In genomic region chr17:35313875-35314409, GRCh38 we compare ENCODE assay signal across 8 cellular contexts. TPM values are rescaled to one million over a fixed set of nuclear protein-coding genes. Genes with fewer than 3 reads are reported as not detected.
DNase-seq lines count a peak whose midpoint lies in the region; ATAC-seq and TF ChIP-seq lines count a peak whose summit lies in the region.

No MANE protein-coding gene starts in this region.

- H3K27me3 ChIP-seq in CD4-positive, CD25-positive, alpha-beta regulatory T cell (ENCODE audit: control insufficient read depth, insufficient read depth, low read length) = no peaks in the 10 kb centered on the region
- H3K27me3 ChIP-seq in esophagus squamous epithelium (no peaks in the 10 kb centered on the region), osteoblast (ENCODE audit: insufficient read depth, low read length) (peaks cover 31% of the 10 kb centered on the region)

- H3K36me3 Mint-ChIP-seq in CD4-positive, CD25-positive, alpha-beta regulatory T cell = no peaks in the 10 kb centered on the region
- peaks cover 9% of the 10 kb centered on the region for H3K36me3 Mint-ChIP-seq in activated CD4-positive, alpha-beta T cell treated with anti-CD3 and anti-CD28 coated beads, Interleukin-2, amount 10 ng/mL, durations not matched to agents 7 days and 5 days (ENCODE audit: low read depth)

- POLR2A ChIA-PET in activated CD4-positive, alpha-beta T cell treated with anti-CD3 and anti-CD28 coated beads, Interleukin-2, amount 10 ng/mL, durations not matched to agents 7 days and 5 days (lab: Charles Lee) = interaction anchor here (0.5 kb wide), 1 partner anchor 11 kb away, joined by 3 read pairs; no protein-coding TSS in a partner anchor

- ATAC-seq in CD4-positive, CD25-positive, alpha-beta regulatory T cell (ENCODE audit: low read depth in 2 of 2) = no peak
- ATAC-seq in HG02571 (IDR thresholded peaks at IDR 0.05; ENCODE audit: unreplicated experiment) (no peak), GM21515 (IDR thresholded peaks at IDR 0.05; ENCODE audit: unreplicated experiment) (no peak)

- peaks cover 39% of the 10 kb centered on the region for H3K4me1 ChIP-seq in CD4-positive, CD25-positive, alpha-beta regulatory T cell (ENCODE audit: control insufficient read depth, insufficient read depth, low read length, poor library complexity, severe bottlenecking)
- H3K4me1 ChIP-seq in esophagus squamous epithelium (peaks cover 18 to 35% (median 26%) of the 10 kb centered on the region in 3 donors), osteoblast (ENCODE audit: insufficient read depth, low read length) (peaks cover 19% of the 10 kb centered on the region)

- peak overlapping the region; percentile 93 to 97 (median 96) for H3K4me3 Mint-ChIP-seq in CD4-positive, CD25-positive, alpha-beta regulatory T cell
- H3K4me3 Mint-ChIP-seq in activated CD4-positive, alpha-beta T cell treated with anti-CD3 and anti-CD28 coated beads, Interleukin-2, amount 10 ng/mL, durations not matched to agents 7 days and 5 days = peak overlapping the region; percentile 81

- H3K27me3 Mint-ChIP-seq in CD4-positive, CD25-positive, alpha-beta regulatory T cell = no peaks in the 10 kb centered on the region
- H3K27me3 Mint-ChIP-seq in activated CD4-positive, alpha-beta T cell treated with anti-CD3 and anti-CD28 coated beads, Interleukin-2, amount 10 ng/mL, durations not matched to agents 7 days and 5 days = no peaks in the 10 kb centered on the region

- 18 to 52% methylated on average over 8 to 13 of the region's 19 CpGs for WGBS in esophagus squamous epithelium, 2 donors

- peaks cover 6% of the 10 kb centered on the region for H4K20me1 ChIP-seq in osteoblast (ENCODE audit: insufficient read depth, low read length)

- peak overlapping the region; percentile 93 for H3K27ac ChIP-seq in CD4-positive, CD25-positive, alpha-beta regulatory T cell (ENCODE audit: insufficient read depth, low read length, poor library complexity, severe bottlenecking)
- H3K27ac ChIP-seq in esophagus squamous epithelium (peak overlapping the region; percentile 8 to 87 (median 80)), osteoblast (ENCODE audit: low read depth, low read length) (no peak overlapping the region)

- peak overlapping the region; percentile 84 for H3K4me3 ChIP-seq in CD4-positive, CD25-positive, alpha-beta regulatory T cell (ENCODE audit: low read depth, low read length)
- H3K4me3 ChIP-seq in esophagus squamous epithelium = peak overlapping the region; percentile 1 to 58 (median 36)
- H3K4me3 ChIP-seq in osteoblast (ENCODE audit: insufficient read depth, low read length) = no peak overlapping the region

- peaks cover 0 to 8% (median 0%) of the 10 kb centered on the region in 7 donors for H3K9me3 Mint-ChIP-seq in CD4-positive, CD25-positive, alpha-beta regulatory T cell
- peaks cover 7% of the 10 kb centered on the region for H3K9me3 Mint-ChIP-seq in activated CD4-positive, alpha-beta T cell treated with anti-CD3 and anti-CD28 coated beads, Interleukin-2, amount 10 ng/mL, durations not matched to agents 7 days and 5 days

- peaks cover 10 to 63% (median 42%) of the 10 kb centered on the region in 4 donors for H3K4me1 Mint-ChIP-seq in CD4-positive, CD25-positive, alpha-beta regulatory T cell
- peaks cover 35% of the 10 kb centered on the region for H3K4me1 Mint-ChIP-seq in activated CD4-positive, alpha-beta T cell treated with anti-CD3 and anti-CD28 coated beads, Interleukin-2, amount 10 ng/mL, durations not matched to agents 7 days and 5 days

- H2AFZ ChIP-seq in osteoblast (ENCODE audit: low read length) = no peak overlapping the region

- TF ChIP-seq CTCF in esophagus squamous epithelium (IDR thresholded peaks at IDR 0.05) (no peak), osteoblast (IDR thresholded peaks at IDR 0.05; ENCODE audit: extremely low read depth, low read depth, low read length) (no peak)

- H3K4me2 ChIP-seq in osteoblast (ENCODE audit: insufficient read depth, low read length) = no peak overlapping the region

- no peaks in the 10 kb centered on the region for H3K9me3 ChIP-seq in CD4-positive, CD25-positive, alpha-beta regulatory T cell (ENCODE audit: control insufficient read depth in 2 of 2, low read length in 2 of 2)
- H3K9me3 ChIP-seq in esophagus squamous epithelium = no peaks in the 10 kb centered on the region
- H3K9me3 ChIP-seq in osteoblast (ENCODE audit: low read depth, low read length) = no peaks in the 10 kb centered on the region

- DNase-seq in CD4-positive, CD25-positive, alpha-beta regulatory T cell = peak; percentile 1 to 49 (median 4)
- DNase-seq in activated CD4-positive, alpha-beta T cell treated with anti-CD3 and anti-CD28 coated beads, Interleukin-2, amount 10 ng/mL, durations not matched to agents 7 days and 5 days = no peak
- DNase-seq in esophagus squamous epithelium (lab: John Stamatoyannopoulos, UW) (no peak), osteoblast (ENCODE audit: insufficient read length, low spot score, missing footprints) (peak; percentile 8), SKM-1 treated with dmso at 0.1 percent for 144 hours (lab: John Stamatoyannopoulos, UW; ENCODE audit: unreplicated experiment) (no peak), H4 (ENCODE audit: low spot score) (no peak)

- no peak for TF ChIP-seq POLR2A in esophagus squamous epithelium (IDR thresholded peaks at IDR 0.05)

- peak overlapping the region; percentile 98 to 100 (median 99) for H3K27ac Mint-ChIP-seq in CD4-positive, CD25-positive, alpha-beta regulatory T cell
- peak overlapping the region; percentile 96 for H3K27ac Mint-ChIP-seq in activated CD4-positive, alpha-beta T cell treated with anti-CD3 and anti-CD28 coated beads, Interleukin-2, amount 10 ng/mL, durations not matched to agents 7 days and 5 days

- intact Hi-C loops in esophagus squamous epithelium (cut with DNase I) = loop anchor here (5.0 kb wide), 1 partner anchor 223 kb away; the partner anchor contains the start of gene SLFN12L

- CTCF ChIA-PET in activated CD4-positive, alpha-beta T cell treated with anti-CD3 and anti-CD28 coated beads, Interleukin-2, amount 10 ng/mL, durations not matched to agents 7 days and 5 days (lab: Charles Lee) = interaction anchor here (0.7 to 3.0 kb wide), 13 partner anchors 9 to 228 kb away, joined by 3 to 15 read pairs (median 4); partner anchors contain the start of genes RAD51D and SLFN12L

- no peaks in the 10 kb centered on the region for H3K36me3 ChIP-seq in CD4-positive, CD25-positive, alpha-beta regulatory T cell (ENCODE audit: control insufficient read depth, insufficient read depth, low read length)
- H3K36me3 ChIP-seq in esophagus squamous epithelium (no peaks in the 10 kb centered on the region), osteoblast (ENCODE audit: insufficient read depth, low read length) (no peaks in the 10 kb centered on the region)

- H3K79me2 ChIP-seq in osteoblast (ENCODE audit: insufficient read depth, low read length) = no peaks in the 10 kb centered on the region

RNA-seq across cellular contexts. Expression of gene SLFN11, which starts 59.5 kb away (rescaled TPM):
- total RNA-seq in CD4-positive, CD25-positive, alpha-beta regulatory T cell = 61.9 TPM
- 10 to 100 TPM; 10.1 to 18.0 (median 11.2) TPM for polyA plus RNA-seq in CD4-positive, CD25-positive, alpha-beta regulatory T cell
- 10 to 100 TPM; 32.1 to 32.9 TPM for total RNA-seq in activated CD4-positive, alpha-beta T cell treated with anti-CD3 and anti-CD28 coated beads, Interleukin-2, amount 10 ng/mL, durations not matched to agents 7 days and 5 days
- 10 to 100 TPM in 2 of 4 donors, 1 to 10 TPM in 2; 1.4 to 12.4 (median 10.1) TPM for total RNA-seq in esophagus squamous epithelium
- 52.8 and 62.2 TPM in 2 replicates for total RNA-seq in osteoblast
- 37.0 and 47.6 TPM in 2 replicates for total RNA-seq in H4 (2014; rRNA removed; shearing (Covaris generic))

Comparison
In these comparisons a context has a peak if more than half of its experiments do, and no peak if none do; other contexts are left out.
1. DNase-seq: peak in CD4-positive, CD25-positive, alpha-beta regulatory T cell (3 of 3) and osteoblast (single experiment); none in activated CD4-positive, alpha-beta T cell treated with anti-CD3 and anti-CD28 coated beads, Interleukin-2, amount 10 ng/mL, durations not matched to agents 7 days and 5 days (single experiment), esophagus squamous epithelium (single experiment), SKM-1 treated with dmso at 0.1 percent for 144 hours (single experiment) and H4 (single experiment).